In genomic region chr9:131709741-131710499, GRCh38 we compare ENCODE assay signal across 8 cellular contexts. TPM values are rescaled to one million over a fixed set of nuclear protein-coding genes. Genes with fewer than 3 reads are reported as not detected.
DNase-seq lines count a peak whose midpoint lies in the region; ATAC-seq and TF ChIP-seq lines count a peak whose summit lies in the region.

No MANE protein-coding gene starts in this region.

- TF ChIP-seq CTCF in fibroblast of the aortic adventitia (IDR thresholded peaks at IDR 0.05; ENCODE audit: insufficient read depth, low read length) (no peak), tibial nerve (IDR thresholded peaks at IDR 0.05) (peak in 2 of 5 experiments; percentile 13 to 19)

- H3K36me3 ChIP-seq in tibial nerve = peaks cover 0 to under 1% (median 0%) of the 10 kb centered on the region in 3 donors

- WGBS in tibial nerve, 2 donors = 53 to 55% methylated on average over 11 of the region's 11 CpGs

- no peak for TF ChIP-seq EP300 in tibial nerve (IDR thresholded peaks at IDR 0.05)

- H3K27ac ChIP-seq in tibial nerve = peak overlapping the region in 3 of 4 donors; percentile 14 to 77 (median 71)

- no peaks in the 10 kb centered on the region for H3K9me3 ChIP-seq in tibial nerve

- no peak overlapping the region for H3K4me3 ChIP-seq in fibroblast of the aortic adventitia (ENCODE audit: low read depth, low read length)
- no peak overlapping the region for H3K4me3 ChIP-seq in tibial nerve

- no peaks in the 10 kb centered on the region for H3K27me3 ChIP-seq in tibial nerve

- DNase-seq in T-helper 22 cell (ENCODE audit: low read depth) = peak; percentile 57
- DNase-seq in fibroblast of the aortic adventitia (ENCODE audit: low read depth) = peak; percentile 27
- DNase-seq in tibial nerve (ENCODE audit: low spot score in 2 of 2) = no peak
- DNase-seq in NCI-H1092 (lab: John Stamatoyannopoulos, UW) = no peak
- DNase-seq in C1 segment of cervical spinal cord (lab: John Stamatoyannopoulos, UW) = no peak

- no peak for TF ChIP-seq POLR2A in tibial nerve (IDR thresholded peaks at IDR 0.05)

- ATAC-seq in GM18508 (IDR thresholded peaks at IDR 0.05; ENCODE audit: insufficient read depth, unreplicated experiment) = peak; percentile 48
- ATAC-seq in HG02763 (IDR thresholded peaks at IDR 0.05; ENCODE audit: unreplicated experiment) = peak; percentile 46
- ATAC-seq in esophagus mucosa = no peak

- H3K4me1 ChIP-seq in tibial nerve = peaks cover 0 to 65% (median 41%) of the 10 kb centered on the region in 4 donors

RNA-seq across cellular contexts. Expression of gene RAPGEF1, which starts 30.0 kb away (rescaled TPM):
- total RNA-seq in fibroblast of the aortic adventitia (ENCODE audit: low replicate concordance) (20.2 and 33.7 TPM in 2 replicates), tibial nerve (10 to 100 TPM; 32.0 to 57.3 (median 38.9) TPM), esophagus mucosa (21.0 TPM)

Comparison
In these comparisons a context has a peak if more than half of its experiments do, and no peak if none do; other contexts are left out.
1. DNase-seq: peak in T-helper 22 cell (single experiment) and fibroblast of the aortic adventitia (single experiment); none in tibial nerve (0 of 2), NCI-H1092 (single experiment) and C1 segment of cervical spinal cord (0 of 14).